Comparison of ENCODE assay signal across 25 cellular contexts in genomic region chr11:104624021-104624420, GRCh38.
A peak's percentile ranks its signal among the peaks of the same experiment; 100 is the strongest.
DNase-seq lines count a peak whose midpoint lies in the region; ATAC-seq and TF ChIP-seq lines count a peak whose summit lies in the region.
"Had no signal": no experiment of that assay in that cellular context is flagged by ENCODE, and none has a peak within 500 bp of the region (broad histone marks: within the 10 kb centered on the region; RNA-seq: fewer than 3 reads in every experiment).

No MANE protein-coding gene starts in this region.

- H3K9me3 Mint-ChIP-seq in H9 (no peaks in the 10 kb centered on the region; a peak in 1 of 5 replicates), WTC11 (peaks cover 13% of the 10 kb centered on the region)
- H3K9me3 Mint-ChIP-seq: CD4-positive, alpha-beta memory T cell; HFFc6 had no signal

- H2BK15ac ChIP-seq in H9 (ENCODE audit: low read depth, low read length) = no peak overlapping the region

- no peak overlapping the region for H2BK12ac ChIP-seq in H9 (ENCODE audit: insufficient read length, low read depth, low read length)

- no peak overlapping the region for H3K23ac ChIP-seq in H9 (ENCODE audit: insufficient read length, low read depth, low read length)

- peak overlapping the region; percentile 80 to 93 (median 85); a peak in 6 of 7 replicates for H3K27ac Mint-ChIP-seq in H9
- peak overlapping the region; percentile 83 for H3K27ac Mint-ChIP-seq in WTC11
- H3K27ac Mint-ChIP-seq: CD4-positive, alpha-beta memory T cell; HFFc6 had no signal

- no peaks in the 10 kb centered on the region for H3K23me2 ChIP-seq in H9 (ENCODE audit: insufficient read length, low read depth, low read length, poor library complexity, severe bottlenecking)

- H3K36me3 ChIP-seq in ACC112 (ENCODE audit: insufficient read depth, low read length) = no peaks in the 10 kb centered on the region
- H3K36me3 ChIP-seq in iPS-18a (ENCODE audit: control insufficient read depth, low read depth, low read length) = no peaks in the 10 kb centered on the region
- H3K36me3 ChIP-seq: left lung, prostate gland, sigmoid colon, upper lobe of left lung had no signal

- POLR2A ChIA-PET in WTC11 (lab: Charles Lee) = interaction anchor here (0.6 kb wide), 1 partner anchor 1665 kb away, joined by 3 read pairs; no protein-coding TSS in a partner anchor

- no peak overlapping the region for H3K4ac ChIP-seq in H9 (ENCODE audit: low read depth, low read length)

- H3T11ph ChIP-seq in H9 (ENCODE audit: low read length) = no peak overlapping the region

- no peaks in the 10 kb centered on the region for H4K20me1 ChIP-seq in H9 (ENCODE audit: control insufficient read depth, insufficient read depth, insufficient read length)

- H3K56ac ChIP-seq in H9 (ENCODE audit: insufficient read length, low read depth, low read length) = no peak overlapping the region

- no peak overlapping the region for H2BK120ac ChIP-seq in H9 (ENCODE audit: low read depth, low read length, poor library complexity, severe bottlenecking)

- no peak overlapping the region for H3K4me2 ChIP-seq in H9 (ENCODE audit: insufficient read depth, insufficient read length, low read length)

- DNase-seq in H9 (no peak), WTC11 (ENCODE audit: low spot score) (no peak)
- no peak for DNase-seq in stimulated activated CD8-positive, alpha-beta memory T cell treated with anti-CD3 and anti-CD28 coated beads, Interleukin-4, amount 100 ng/mL, for 48 hours
- DNase-seq in NK-92 treated with Interleukin-12 subunit alpha and Interleukin-12 subunit beta, amount 100 ng/mL, for 24 hours (lab: John Stamatoyannopoulos, UW) = no peak
- DNase-seq: activated CD4-positive, alpha-beta T cell treated with anti-CD3 and anti-CD28 coated beads, Interleukin-2, amount 50 U/mL, for 1 hour; activated naive CD4-positive, alpha-beta T cell treated with Interleukin-2 at 50 U/mL for 16 hours; AML-193; CD4-positive, alpha-beta memory T cell; DMS 273 treated with DMSO at 0.1 percent for 48 hours; head of caudate nucleus; HFFc6; Kasumi-1; left lung; NCI-H1048; NCI-H187; NCI-H2171 treated with DMSO at 0.1 percent for 48 hours; NCI-H524; sigmoid colon; stimulated activated CD4-positive, alpha-beta T cell treated with anti-CD3 and anti-CD28 coated beads, Interleukin-15, amount 100 ng/mL, for 24 hours; upper lobe of left lung had no signal

- peak overlapping the region; percentile 1; the same call in 1 of the 2 replicates for H3K4me3 ChIP-seq in ACC112 (ENCODE audit: low read depth, low read length)
- peak overlapping the region; percentile 39 for H3K4me3 ChIP-seq in iPS-18a (ENCODE audit: low read length)
- H3K4me3 ChIP-seq: left lung, prostate gland, sigmoid colon, upper lobe of left lung had no signal

- H3K36me3 Mint-ChIP-seq in H9 (ENCODE audit: insufficient read depth in 1 of 3, low read depth in 3 of 3) (peaks cover 5 to 12% (median 12%) of the 10 kb centered on the region in 3 experiments), WTC11 (peaks cover 11% of the 10 kb centered on the region)
- H3K36me3 Mint-ChIP-seq: CD4-positive, alpha-beta memory T cell had no signal

- peak overlapping the region in 1 of 2 experiments; percentile 22; a peak in 1 of 5 replicates for H3K4me3 Mint-ChIP-seq in H9
- H3K4me3 Mint-ChIP-seq in WTC11 = peak overlapping the region; percentile 40; the same call in 1 of the 2 replicates
- H3K4me3 Mint-ChIP-seq: CD4-positive, alpha-beta memory T cell; HFFc6 had no signal

- H2BK5ac ChIP-seq in H9 (ENCODE audit: insufficient read length, low read length) = no peak overlapping the region

- H3K4me1 ChIP-seq in ACC112 (ENCODE audit: control insufficient read depth, insufficient read depth, low read length, unreplicated experiment) = peaks cover 27% of the 10 kb centered on the region
- H3K4me1 ChIP-seq in H9 (ENCODE audit: insufficient read depth, low read length) = no peaks in the 10 kb centered on the region; the same call in 1 of the 2 replicates
- H3K4me1 ChIP-seq in iPS-18a (ENCODE audit: control insufficient read depth, low read depth, low read length) = peaks cover 27% of the 10 kb centered on the region
- H3K4me1 ChIP-seq: prostate gland had no signal

- H2AFZ ChIP-seq in ACC112 (ENCODE audit: low read length, unreplicated experiment) (peak overlapping the region; percentile 48), H9 (ENCODE audit: low read length) (no peak overlapping the region)

- H4K91ac ChIP-seq in H9 (ENCODE audit: insufficient read length, low read depth, low read length) = no peak overlapping the region

- H3K27me3 Mint-ChIP-seq in H9 (ENCODE audit: low read depth) (no peaks in the 10 kb centered on the region), WTC11 (ENCODE audit: low read depth) (no peaks in the 10 kb centered on the region)
- H3K27me3 Mint-ChIP-seq: CD4-positive, alpha-beta memory T cell had no signal

- no peak overlapping the region for H3K9ac ChIP-seq in H9 (ENCODE audit: extremely low read depth, insufficient read length, low read length)
- no peak overlapping the region for H3K9ac ChIP-seq in iPS-18a (ENCODE audit: low read length)

- TF ChIP-seq CTCF in H9 (conservative IDR thresholded peaks at IDR 0.05) = no peak
- TF ChIP-seq CTCF in WTC11 (IDR thresholded peaks at IDR 0.05) = no peak

- H3K27ac ChIP-seq in ACC112 (ENCODE audit: low read depth, low read length) = peak overlapping the region; percentile 73
- H3K27ac ChIP-seq in H9 (ENCODE audit: insufficient read length, low read depth, low read length) = peak overlapping the region; percentile 87
- peak overlapping the region; percentile 25 for H3K27ac ChIP-seq in iPS-18a (ENCODE audit: low read length)
- H3K27ac ChIP-seq: left lung, prostate gland, sigmoid colon, upper lobe of left lung had no signal

- no peak overlapping the region for H3K18ac ChIP-seq in H9 (ENCODE audit: insufficient read length, low read depth, low read length)

- H3K14ac ChIP-seq in H9 (ENCODE audit: insufficient read depth, low read length) = no peak overlapping the region

- H2BK20ac ChIP-seq in H9 (ENCODE audit: low read depth, low read length, poor library complexity, severe bottlenecking) = no peak overlapping the region

- H4K5ac ChIP-seq in H9 (ENCODE audit: insufficient read length, low read depth, low read length) = no peak overlapping the region

- H3K79me2 ChIP-seq in ACC112 (ENCODE audit: control insufficient read depth, insufficient read depth, low read length, unreplicated experiment) (no peaks in the 10 kb centered on the region), H9 (ENCODE audit: insufficient read depth, low read length) (no peaks in the 10 kb centered on the region)

- H3K79me1 ChIP-seq in H9 (ENCODE audit: insufficient read depth, low read depth, low read length, poor library complexity, severe bottlenecking) = no peaks in the 10 kb centered on the region

- H4K8ac ChIP-seq in H9 (replicated peaks; ENCODE audit: insufficient read length, low read depth, low read length) = no peak overlapping the region

- CTCF ChIA-PET in WTC11 (lab: Charles Lee) = interaction anchor here (0.8 to 1.4 kb wide), 3 partner anchors 15 to 249 kb away, joined by 3 read pairs; no protein-coding TSS in a partner anchor

- H3K9me3 ChIP-seq in H9 (ENCODE audit: control insufficient read depth, low read depth, low read length) (no peaks in the 10 kb centered on the region), iPS-18a (ENCODE audit: control insufficient read depth, low read depth, low read length) (no peaks in the 10 kb centered on the region)
- H3K9me3 ChIP-seq: left lung, prostate gland, sigmoid colon, upper lobe of left lung had no signal

- peaks cover 37 to 38% of the 10 kb centered on the region in 2 experiments for H3K4me1 Mint-ChIP-seq in H9
- H3K4me1 Mint-ChIP-seq in WTC11 = peaks cover 53% of the 10 kb centered on the region

- H2AK5ac ChIP-seq in H9 (ENCODE audit: insufficient read length, low read length) = no peak overlapping the region

- H3K27me3 ChIP-seq in ACC112 (ENCODE audit: insufficient read depth, low read length) = no peaks in the 10 kb centered on the region
- no peaks in the 10 kb centered on the region for H3K27me3 ChIP-seq in H9 (ENCODE audit: insufficient read depth, low read length)
- H3K27me3 ChIP-seq in iPS-18a (ENCODE audit: control insufficient read depth, insufficient read depth, low read length) = no peaks in the 10 kb centered on the region
- H3K27me3 ChIP-seq: left lung, sigmoid colon, upper lobe of left lung had no signal

- ATAC-seq in WTC11 (peak; percentile 85), HG02763 (IDR thresholded peaks at IDR 0.05; ENCODE audit: unreplicated experiment) (no peak), GM19455 (IDR thresholded peaks at IDR 0.05; ENCODE audit: unreplicated experiment) (no peak)
- ATAC-seq: left lung had no signal

TF ChIP-seq in WTC11, 78 proteins besides CTCF, POLR2A, EP300 and RAD21:
- no peak for TF ChIP-seq ZNF138 (CRISPR knock-in tag; conservative IDR thresholded peaks at IDR 0.05)
- no peak for TF ChIP-seq ZNF232 (CRISPR knock-in tag; IDR thresholded peaks at IDR 0.05)
- TF ChIP-seq ATF1 (CRISPR knock-in tag; IDR thresholded peaks at IDR 0.05) = no peak

Comparison
In these comparisons a context has a peak if more than half of its experiments do, and no peak if none do; other contexts are left out.
1. H3K27ac ChIP-seq: peak in every context shown above with its lines; median percentile 87 in H9; 73 in ACC112; 25 in iPS-18a.